34 cellular contexts compared by ENCODE assay signal in genomic region chr10:20457656-20458055, GRCh38.
"Had no signal": no experiment of that assay in that cellular context is flagged by ENCODE, and none has a peak within 500 bp of the region (broad histone marks: within the 10 kb centered on the region; RNA-seq: fewer than 3 reads in every experiment).

No MANE protein-coding gene starts in this region.

- H3K27ac Mint-ChIP-seq: activated CD4-positive, alpha-beta memory T cell treated with anti-CD3 and anti-CD28 coated beads, Interleukin-2, amount 10 ng/mL, durations not matched to agents 7 days and 5 days; activated CD8-positive, alpha-beta memory T cell treated with anti-CD3 and anti-CD28 coated beads, Interleukin-2, amount 10 ng/mL, durations not matched to agents 7 days and 5 days; activated naive CD4-positive, alpha-beta T cell treated with anti-CD3 and anti-CD28 coated beads, Interleukin-2, amount 50 U/mL, for 24 hours; activated naive CD8-positive, alpha-beta T cell treated with anti-CD3 and anti-CD28 coated beads, Interleukin-2, amount 10 ng/mL, durations not matched to agents 7 days and 5 days; activated T-helper 17 cell treated with anti-CD3 and anti-CD28 coated beads, Interleukin-2, amount 50 U/mL, for 72 hours had no signal

- H3K9me3 Mint-ChIP-seq: activated naive CD4-positive, alpha-beta T cell treated with anti-CD3 and anti-CD28 coated beads, Interleukin-2, amount 50 U/mL, for 24 hours; activated T-helper 17 cell treated with anti-CD3 and anti-CD28 coated beads, Interleukin-2, amount 50 U/mL, for 72 hours had no signal

- ATAC-seq: activated CD8-positive, alpha-beta memory T cell treated with anti-CD3 and anti-CD28 coated beads, Interleukin-2, amount 10 ng/mL, durations not matched to agents 7 days and 5 days; activated T-helper 17 cell treated with anti-CD3 and anti-CD28 coated beads, Interleukin-2, amount 50 U/mL, for 72 hours; K562; PC-3 had no signal

- H3K27me3 ChIP-seq: ascending aorta, cardiac muscle cell, Peyer's patch, SJSA1 had no signal

- H3K4me1 ChIP-seq: ascending aorta, Peyer's patch, SJSA1 had no signal

- H3K27me3 Mint-ChIP-seq: activated CD4-positive, alpha-beta memory T cell treated with anti-CD3 and anti-CD28 coated beads, Interleukin-2, amount 10 ng/mL, durations not matched to agents 7 days and 5 days; activated CD8-positive, alpha-beta memory T cell treated with anti-CD3 and anti-CD28 coated beads, Interleukin-2, amount 10 ng/mL, durations not matched to agents 7 days and 5 days; activated naive CD4-positive, alpha-beta T cell treated with anti-CD3 and anti-CD28 coated beads, Interleukin-2, amount 50 U/mL, for 24 hours; activated naive CD8-positive, alpha-beta T cell treated with anti-CD3 and anti-CD28 coated beads, Interleukin-2, amount 10 ng/mL, durations not matched to agents 7 days and 5 days; activated T-helper 17 cell treated with anti-CD3 and anti-CD28 coated beads, Interleukin-2, amount 50 U/mL, for 72 hours had no signal

- H3K36me3 ChIP-seq: ascending aorta, cardiac muscle cell, Peyer's patch, SJSA1, WERI-Rb-1 had no signal

- H3K27ac ChIP-seq: ascending aorta, cardiac muscle cell, Peyer's patch, SJSA1, WERI-Rb-1 had no signal

- H3K4me1 Mint-ChIP-seq: activated CD4-positive, alpha-beta memory T cell treated with anti-CD3 and anti-CD28 coated beads, Interleukin-2, amount 10 ng/mL, durations not matched to agents 7 days and 5 days; activated CD8-positive, alpha-beta memory T cell treated with anti-CD3 and anti-CD28 coated beads, Interleukin-2, amount 10 ng/mL, durations not matched to agents 7 days and 5 days; activated naive CD4-positive, alpha-beta T cell treated with anti-CD3 and anti-CD28 coated beads, Interleukin-2, amount 50 U/mL, for 24 hours; activated naive CD8-positive, alpha-beta T cell treated with anti-CD3 and anti-CD28 coated beads, Interleukin-2, amount 10 ng/mL, durations not matched to agents 7 days and 5 days; activated T-helper 17 cell treated with anti-CD3 and anti-CD28 coated beads, Interleukin-2, amount 50 U/mL, for 72 hours had no signal

- H3K36me3 Mint-ChIP-seq: activated CD8-positive, alpha-beta memory T cell treated with anti-CD3 and anti-CD28 coated beads, Interleukin-2, amount 10 ng/mL, durations not matched to agents 7 days and 5 days; activated naive CD4-positive, alpha-beta T cell treated with anti-CD3 and anti-CD28 coated beads, Interleukin-2, amount 50 U/mL, for 24 hours; activated naive CD8-positive, alpha-beta T cell treated with anti-CD3 and anti-CD28 coated beads, Interleukin-2, amount 10 ng/mL, durations not matched to agents 7 days and 5 days had no signal

- DNase-seq: activated CD4-positive, alpha-beta memory T cell treated with anti-CD3 and anti-CD28 coated beads, Interleukin-2, amount 10 ng/mL, durations not matched to agents 7 days and 5 days; activated CD4-positive, alpha-beta T cell treated with anti-CD3 and anti-CD28 coated beads for 1 hour; activated CD4-positive, alpha-beta T cell treated with anti-CD3 and anti-CD28 coated beads for 48 hours; activated CD4-positive, CD25-positive, alpha-beta regulatory T cell; activated CD8-positive, alpha-beta memory T cell treated with anti-CD3 and anti-CD28 coated beads for 24 hours; activated CD8-positive, alpha-beta memory T cell treated with anti-CD3 and anti-CD28 coated beads, Interleukin-2, amount 10 ng/mL, durations not matched to agents 7 days and 5 days; activated CD8-positive, alpha-beta memory T cell treated with anti-CD3 and anti-CD28 coated beads, Interleukin-2, amount 50 U/mL, for 48 hours; activated gamma-delta T cell; activated naive CD4-positive, alpha-beta T cell treated with Interleukin-2 at 50 U/mL for 16 hours; activated naive CD8-positive, alpha-beta T cell treated with anti-CD3 and anti-CD28 coated beads, Interleukin-2, amount 10 ng/mL, durations not matched to agents 7 days and 5 days; activated T-cell treated with anti-CD3 and anti-CD28 coated beads, Interleukin-2, amount 50 U/mL, for 48 hours; amygdala; NCI-H1092 treated with DMSO at 0.1 percent for 48 hours; NCI-H1417 treated with DMSO at 0.1 percent for 48 hours; NCI-H1694; NCI-H2029; NCI-H345; NCI-H524 treated with DMSO at 0.1 percent for 48 hours; NK-92 treated with Interleukin-12 subunit alpha and Interleukin-12 subunit beta, amount 100 ng/mL, for 24 hours; PC-3; Peyer's patch; RPMI8226; SHP77 treated with DMSO at 0.1 percent for 48 hours; SW 1271; T-helper 1 cell; T-helper 2 cell; T-helper 9 cell; WERI-Rb-1 had no signal

- H3K4me3 Mint-ChIP-seq: activated CD4-positive, alpha-beta memory T cell treated with anti-CD3 and anti-CD28 coated beads, Interleukin-2, amount 10 ng/mL, durations not matched to agents 7 days and 5 days; activated CD8-positive, alpha-beta memory T cell treated with anti-CD3 and anti-CD28 coated beads, Interleukin-2, amount 10 ng/mL, durations not matched to agents 7 days and 5 days; activated naive CD4-positive, alpha-beta T cell treated with anti-CD3 and anti-CD28 coated beads, Interleukin-2, amount 50 U/mL, for 24 hours; activated naive CD8-positive, alpha-beta T cell treated with anti-CD3 and anti-CD28 coated beads, Interleukin-2, amount 10 ng/mL, durations not matched to agents 7 days and 5 days; activated T-helper 17 cell treated with anti-CD3 and anti-CD28 coated beads, Interleukin-2, amount 50 U/mL, for 72 hours had no signal

- H3K9me3 ChIP-seq: ascending aorta, Peyer's patch, SJSA1 had no signal

- H3K4me3 ChIP-seq: ascending aorta, cardiac muscle cell, K562, Peyer's patch, SJSA1 had no signal
